ENCODE assay signal across 13 cellular contexts in genomic region chr19:46494115-46494935, GRCh38. TPM values are rescaled to one million over a fixed set of nuclear protein-coding genes. Genes with fewer than 3 reads are reported as not detected.
DNase-seq lines count a peak whose midpoint lies in the region; ATAC-seq and TF ChIP-seq lines count a peak whose summit lies in the region.
"Had no signal": no experiment of that assay in that cellular context is flagged by ENCODE, and none has a peak within 500 bp of the region (broad histone marks: within the 10 kb centered on the region; RNA-seq: fewer than 3 reads in every experiment).

No MANE protein-coding gene starts in this region.

- no peak for TF ChIP-seq POLR2A in stomach (IDR thresholded peaks at IDR 0.05)

- no peak overlapping the region for H4K91ac ChIP-seq in mesenchymal stem cell (ENCODE audit: low read length)

- H3K27me3 Mint-ChIP-seq in activated CD4-positive, alpha-beta T cell treated with anti-CD3 and anti-CD28 coated beads for 36 hours: peaks cover 41% of the 10 kb centered on the region
- H3K27me3 Mint-ChIP-seq in activated T-helper 1 cell treated with anti-CD3 and anti-CD28 coated beads, Interleukin-12 subunit alpha, Interleukin-12 subunit beta, Interleukin-2, Interleukin-4 antibody, amounts not matched to agents 30 ng/mL and 10 ng/mL and 1 ng/mL, durations not matched to agents 14 hours and 24 hours and 36 hours (ENCODE audit: insufficient read depth): peaks cover 71% of the 10 kb centered on the region

- H3K27me3 ChIP-seq in stomach: peaks cover 3 to 65% (median 50%) of the 10 kb centered on the region in 3 donors
- peaks cover 23 to 43% of the 10 kb centered on the region in 2 experiments for H3K27me3 ChIP-seq in mesenchymal stem cell (ENCODE audit: control insufficient read depth in 1 of 2, insufficient read depth in 1 of 2, low read length in 2 of 2)

- H2BK12ac ChIP-seq in mesenchymal stem cell (ENCODE audit: low read length in 2 of 2): no peak overlapping the region

- intact Hi-C loops in activated CD4-positive, alpha-beta T cell treated with anti-CD3 and anti-CD28 coated beads for 36 hours (cut with DNase I, micrococcal nuclease): no loop called here
- intact Hi-C loops in activated T-helper 1 cell treated with anti-CD3 and anti-CD28 coated beads, Interleukin-12 subunit alpha, Interleukin-12 subunit beta, Interleukin-2, Interleukin-4 antibody, amounts not matched to agents 30 ng/mL and 10 ng/mL and 1 ng/mL, durations not matched to agents 14 hours and 24 hours and 36 hours (cut with micrococcal nuclease): no loop called here
- intact Hi-C loops in stomach (cut with DNase I; ENCODE audit: low total_unique reads): loop anchor here (5.0 kb wide), 1 partner anchor 217 kb away; no protein-coding TSS in a partner anchor
- intact Hi-C loops in posterior vena cava (cut with DNase I): loop anchor here in 1 of 2 donors (5.0 kb wide), 1 partner anchor 102 kb away; no protein-coding TSS in a partner anchor

- ATAC-seq in activated CD4-positive, alpha-beta T cell treated with anti-CD3 and anti-CD28 coated beads for 36 hours: no peak

- H3K23ac ChIP-seq in mesenchymal stem cell (ENCODE audit: low read length in 2 of 2): no peak overlapping the region

- no peak overlapping the region for H3K4ac ChIP-seq in mesenchymal stem cell (ENCODE audit: low read depth in 1 of 2, low read length in 2 of 2)

- H3K9me3 Mint-ChIP-seq in activated CD4-positive, alpha-beta T cell treated with anti-CD3 and anti-CD28 coated beads for 36 hours (ENCODE audit: low read depth): no peaks in the 10 kb centered on the region
- no peaks in the 10 kb centered on the region for H3K9me3 Mint-ChIP-seq in activated T-helper 1 cell treated with anti-CD3 and anti-CD28 coated beads, Interleukin-12 subunit alpha, Interleukin-12 subunit beta, Interleukin-2, Interleukin-4 antibody, amounts not matched to agents 30 ng/mL and 10 ng/mL and 1 ng/mL, durations not matched to agents 14 hours and 24 hours and 36 hours

- H3K14ac ChIP-seq in mesenchymal stem cell (ENCODE audit: low read length in 2 of 2): no peak overlapping the region

- TF ChIP-seq EP300 in stomach (IDR thresholded peaks at IDR 0.05): no peak

- peaks cover 27 to 49% (median 44%) of the 10 kb centered on the region in 4 donors for H3K4me1 ChIP-seq in stomach
- peaks cover 24% of the 10 kb centered on the region for H3K4me1 ChIP-seq in mesenchymal stem cell (ENCODE audit: control insufficient read depth, insufficient read depth, low read depth, low read length)

- H2BK15ac ChIP-seq in mesenchymal stem cell (ENCODE audit: low read depth, poor library complexity, severe bottlenecking): no peak overlapping the region

- H4K8ac ChIP-seq in mesenchymal stem cell (ENCODE audit: low read length): no peak overlapping the region

- no peaks in the 10 kb centered on the region for H3K79me1 ChIP-seq in mesenchymal stem cell (replicated peaks; ENCODE audit: low read length, poor library complexity, severe bottlenecking)

- CTCF ChIA-PET in activated CD4-positive, alpha-beta T cell treated with anti-CD3 and anti-CD28 coated beads for 36 hours (lab: Charles Lee): interaction anchor here (0.7 kb wide), 1 partner anchor 58 kb away, joined by 3 read pairs; no protein-coding TSS in a partner anchor

- H3K27ac Mint-ChIP-seq in activated CD4-positive, alpha-beta T cell treated with anti-CD3 and anti-CD28 coated beads for 36 hours: peak overlapping the region; percentile 45
- H3K27ac Mint-ChIP-seq in activated T-helper 1 cell treated with anti-CD3 and anti-CD28 coated beads, Interleukin-12 subunit alpha, Interleukin-12 subunit beta, Interleukin-2, Interleukin-4 antibody, amounts not matched to agents 30 ng/mL and 10 ng/mL and 1 ng/mL, durations not matched to agents 14 hours and 24 hours and 36 hours: peak overlapping the region; percentile 26

- H3K9ac ChIP-seq in mesenchymal stem cell (ENCODE audit: low read length): no peak overlapping the region

- no peak overlapping the region for H3K27ac ChIP-seq in stomach
- no peak overlapping the region for H3K27ac ChIP-seq in mesenchymal stem cell (ENCODE audit: low read length, poor library complexity, severe bottlenecking)

- H3K4me3 Mint-ChIP-seq in activated CD4-positive, alpha-beta T cell treated with anti-CD3 and anti-CD28 coated beads for 36 hours: peak overlapping the region; percentile 56
- peak overlapping the region; percentile 33 for H3K4me3 Mint-ChIP-seq in activated T-helper 1 cell treated with anti-CD3 and anti-CD28 coated beads, Interleukin-12 subunit alpha, Interleukin-12 subunit beta, Interleukin-2, Interleukin-4 antibody, amounts not matched to agents 30 ng/mL and 10 ng/mL and 1 ng/mL, durations not matched to agents 14 hours and 24 hours and 36 hours

- DNase-seq in activated CD4-positive, alpha-beta T cell treated with anti-CD3 and anti-CD28 coated beads for 36 hours: peak; percentile 11
- no peak for DNase-seq in activated CD4-positive, alpha-beta T cell treated with anti-CD3 and anti-CD28 coated beads for 4 hours
- no peak for DNase-seq in activated T-helper 1 cell treated with anti-CD3 and anti-CD28 coated beads, Interleukin-12 subunit alpha, Interleukin-12 subunit beta, Interleukin-2, Interleukin-4 antibody, amounts not matched to agents 30 ng/mL and 10 ng/mL and 1 ng/mL, durations not matched to agents 14 hours and 24 hours and 36 hours (ENCODE audit: low spot score)
- DNase-seq in left kidney (ENCODE audit: low read depth, low spot score) (peak; percentile 45), stomach (no peak), mesenchymal stem cell (no peak), posterior vena cava (ENCODE audit: low spot score) (no peak)
- no peak for DNase-seq in stimulated activated CD4-positive, alpha-beta T cell treated with anti-CD3 and anti-CD28 coated beads, Interleukin-2, amount 100 ng/mL, for 48 hours
- DNase-seq: activated CD8-positive, alpha-beta memory T cell treated with anti-CD3 and anti-CD28 coated beads, Interleukin-2, amount 50 U/mL, for 4 hours; NCI-H446 had no signal

- peak overlapping the region; percentile 40 to 48 (median 42) for H3K4me3 ChIP-seq in stomach
- H3K4me3 ChIP-seq in mesenchymal stem cell (ENCODE audit: insufficient read depth in 1 of 2, low read depth in 1 of 2, low read length in 2 of 2): no peak overlapping the region

- WGBS in stomach, 5 donors: 53 to 86% (median 78%) methylated on average over 67 to 69 of the region's 69 CpGs
- 95% methylated on average over 69 of the region's 69 CpGs for WGBS in mesenchymal stem cell

- H2BK120ac ChIP-seq in mesenchymal stem cell (ENCODE audit: low read depth, low read length): no peak overlapping the region

- H3K4me1 Mint-ChIP-seq in activated CD4-positive, alpha-beta T cell treated with anti-CD3 and anti-CD28 coated beads for 36 hours: peaks cover 13% of the 10 kb centered on the region
- peaks cover 5% of the 10 kb centered on the region for H3K4me1 Mint-ChIP-seq in activated T-helper 1 cell treated with anti-CD3 and anti-CD28 coated beads, Interleukin-12 subunit alpha, Interleukin-12 subunit beta, Interleukin-2, Interleukin-4 antibody, amounts not matched to agents 30 ng/mL and 10 ng/mL and 1 ng/mL, durations not matched to agents 14 hours and 24 hours and 36 hours (ENCODE audit: low read depth)

- no peak overlapping the region for H2BK5ac ChIP-seq in mesenchymal stem cell (ENCODE audit: low read depth, low read length, poor library complexity, severe bottlenecking)

- H3K18ac ChIP-seq in mesenchymal stem cell (ENCODE audit: low read depth in 1 of 2, low read length in 2 of 2): no peak overlapping the region

- no peak overlapping the region for H2AFZ ChIP-seq in mesenchymal stem cell (ENCODE audit: low read depth, low read length)

- POLR2A ChIA-PET in activated CD4-positive, alpha-beta T cell treated with anti-CD3 and anti-CD28 coated beads for 36 hours (lab: Charles Lee): no interaction called here

- no peak overlapping the region for H2AK5ac ChIP-seq in mesenchymal stem cell (ENCODE audit: low read length, severe bottlenecking)

- H3K36me3 Mint-ChIP-seq in activated CD4-positive, alpha-beta T cell treated with anti-CD3 and anti-CD28 coated beads for 36 hours (ENCODE audit: low read depth): no peaks in the 10 kb centered on the region
- peaks cover 4% of the 10 kb centered on the region for H3K36me3 Mint-ChIP-seq in activated T-helper 1 cell treated with anti-CD3 and anti-CD28 coated beads, Interleukin-12 subunit alpha, Interleukin-12 subunit beta, Interleukin-2, Interleukin-4 antibody, amounts not matched to agents 30 ng/mL and 10 ng/mL and 1 ng/mL, durations not matched to agents 14 hours and 24 hours and 36 hours (ENCODE audit: low read depth)

- H3K9me3 ChIP-seq in stomach: no peaks in the 10 kb centered on the region
- no peaks in the 10 kb centered on the region for H3K9me3 ChIP-seq in mesenchymal stem cell (ENCODE audit: control insufficient read depth, low read length)

- H3K36me3 ChIP-seq in stomach (no peaks in the 10 kb centered on the region), mesenchymal stem cell (ENCODE audit: control insufficient read depth in 1 of 2, insufficient read depth in 2 of 2, low read depth in 1 of 2, low read length in 2 of 2) (no peaks in the 10 kb centered on the region)

- no peak for TF ChIP-seq CTCF in stomach (IDR thresholded peaks at IDR 0.05)

- no peak overlapping the region for H3K4me2 ChIP-seq in mesenchymal stem cell (ENCODE audit: low read length, poor library complexity, severe bottlenecking)

RNA-seq across cellular contexts. Expression of gene PNMA8B, which starts 1.3 kb away (rescaled TPM):
- under 1 TPM; 0.07 to 0.14 TPM for total RNA-seq in activated CD4-positive, alpha-beta T cell treated with anti-CD3 and anti-CD28 coated beads for 36 hours
- total RNA-seq in activated T-helper 1 cell treated with anti-CD3 and anti-CD28 coated beads, Interleukin-12 subunit alpha, Interleukin-12 subunit beta, Interleukin-2, Interleukin-4 antibody, amounts not matched to agents 30 ng/mL and 10 ng/mL and 1 ng/mL, durations not matched to agents 14 hours and 24 hours and 36 hours: not detected in 2 replicates
- total RNA-seq in stomach: 1 to 10 TPM in 2 of 5 donors, under 1 TPM in 2, not detected in 1; under 0.01 to 4.1 (median 0.72) TPM
- 1 to 10 TPM in 1 of 3 donors, under 1 TPM in 2; 0.40 to 1.1 (median 0.76) TPM for polyA plus RNA-seq in stomach
- 0.86 TPM for polyA plus RNA-seq in mesenchymal stem cell (2013, experiment 1 of 2)
- 0.88 TPM for polyA plus RNA-seq in mesenchymal stem cell (2013, experiment 2 of 2)
- 1 to 10 TPM; 1.8 to 3.8 TPM for total RNA-seq in posterior vena cava
- total RNA-seq: A172, H4, MCF 10A had no signal

RNA-seq across cellular contexts. Expression of gene PNMA8A, which starts 23.0 kb away (rescaled TPM):
- total RNA-seq in activated CD4-positive, alpha-beta T cell treated with anti-CD3 and anti-CD28 coated beads for 36 hours: not detected
- total RNA-seq in activated T-helper 1 cell treated with anti-CD3 and anti-CD28 coated beads, Interleukin-12 subunit alpha, Interleukin-12 subunit beta, Interleukin-2, Interleukin-4 antibody, amounts not matched to agents 30 ng/mL and 10 ng/mL and 1 ng/mL, durations not matched to agents 14 hours and 24 hours and 36 hours: not detected in 2 replicates
- 1 to 10 TPM in 2 of 5 donors, under 1 TPM in 1, not detected in 2; 0.43 to 4.8 (median 3.1) TPM for total RNA-seq in stomach
- 1 to 10 TPM; 1.1 to 1.5 (median 1.3) TPM for polyA plus RNA-seq in stomach
- 13.7 TPM for polyA plus RNA-seq in mesenchymal stem cell (2013, experiment 1 of 2)
- 14.5 TPM for polyA plus RNA-seq in mesenchymal stem cell (2013, experiment 2 of 2)
- 1 to 10 TPM; 4.6 to 7.8 TPM for total RNA-seq in posterior vena cava
- total RNA-seq: A172, H4 had no signal

Comparison
In these comparisons a context has a peak if more than half of its experiments do, and no peak if none do; other contexts are left out.
1. DNase-seq: peak in activated CD4-positive, alpha-beta T cell treated with anti-CD3 and anti-CD28 coated beads for 36 hours (single experiment) and left kidney (single experiment); none in activated CD4-positive, alpha-beta T cell treated with anti-CD3 and anti-CD28 coated beads for 4 hours (0 of 2), activated T-helper 1 cell treated with anti-CD3 and anti-CD28 coated beads, Interleukin-12 subunit alpha, Interleukin-12 subunit beta, Interleukin-2, Interleukin-4 antibody, amounts not matched to agents 30 ng/mL and 10 ng/mL and 1 ng/mL, durations not matched to agents 14 hours and 24 hours and 36 hours (single experiment), stomach (single experiment), mesenchymal stem cell (single experiment), stimulated activated CD4-positive, alpha-beta T cell treated with anti-CD3 and anti-CD28 coated beads, Interleukin-2, amount 100 ng/mL, for 48 hours (0 of 2) and posterior vena cava (single experiment).
2. H3K4me3 ChIP-seq: peak in stomach (4 of 4); none in mesenchymal stem cell (0 of 2).